In the genomic region with DNA sequence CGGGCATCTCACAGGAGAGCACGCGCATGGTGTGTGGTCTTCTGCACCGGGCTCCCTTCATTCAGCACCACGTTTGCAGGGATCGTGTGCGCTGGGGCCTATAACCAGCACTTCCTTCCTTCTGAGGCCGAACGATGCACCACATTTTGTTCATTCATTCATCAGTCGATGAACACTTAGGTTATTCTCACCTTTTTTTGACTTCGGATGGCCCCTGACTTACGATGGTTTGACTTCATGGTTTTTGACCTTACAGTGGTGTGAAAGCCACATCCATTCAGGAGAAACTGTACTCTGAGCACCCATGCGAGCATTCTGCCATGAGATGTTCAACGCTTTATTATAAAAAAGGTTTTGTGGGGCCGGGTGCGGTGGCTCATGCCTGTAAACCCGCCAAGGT, we compare ENCODE assay signal across 1 cellular context.
TF ChIP-seq lines count a peak whose summit lies in the region.

No MANE protein-coding gene starts in this region.

TF ChIP-seq in H1, 55 proteins besides CTCF, POLR2A, EP300 and RAD21:
- no peak for TF ChIP-seq TAF7 (optimal IDR thresholded peaks at IDR 0.05; ENCODE audit: borderline replicate concordance, low read depth, low read length)
- no peak for TF ChIP-seq FOSL1 (IDR thresholded peaks at IDR 0.05; ENCODE audit: insufficient read depth, low read depth, low read length)
- no peak for TF ChIP-seq HDAC2 (IDR thresholded peaks at IDR 0.05; ENCODE audit: borderline replicate concordance in 1 of 2, low read depth in 2 of 2, low read length in 2 of 2)
- TF ChIP-seq CBX8 (IDR thresholded peaks at IDR 0.05; ENCODE audit: borderline replicate concordance, low read depth, low read length): no peak
- TF ChIP-seq KDM4A (IDR thresholded peaks at IDR 0.05; ENCODE audit: low read depth, low read length, severe bottlenecking): no peak
